ENCODE assay signal across 1 cellular context in the genomic region with DNA sequence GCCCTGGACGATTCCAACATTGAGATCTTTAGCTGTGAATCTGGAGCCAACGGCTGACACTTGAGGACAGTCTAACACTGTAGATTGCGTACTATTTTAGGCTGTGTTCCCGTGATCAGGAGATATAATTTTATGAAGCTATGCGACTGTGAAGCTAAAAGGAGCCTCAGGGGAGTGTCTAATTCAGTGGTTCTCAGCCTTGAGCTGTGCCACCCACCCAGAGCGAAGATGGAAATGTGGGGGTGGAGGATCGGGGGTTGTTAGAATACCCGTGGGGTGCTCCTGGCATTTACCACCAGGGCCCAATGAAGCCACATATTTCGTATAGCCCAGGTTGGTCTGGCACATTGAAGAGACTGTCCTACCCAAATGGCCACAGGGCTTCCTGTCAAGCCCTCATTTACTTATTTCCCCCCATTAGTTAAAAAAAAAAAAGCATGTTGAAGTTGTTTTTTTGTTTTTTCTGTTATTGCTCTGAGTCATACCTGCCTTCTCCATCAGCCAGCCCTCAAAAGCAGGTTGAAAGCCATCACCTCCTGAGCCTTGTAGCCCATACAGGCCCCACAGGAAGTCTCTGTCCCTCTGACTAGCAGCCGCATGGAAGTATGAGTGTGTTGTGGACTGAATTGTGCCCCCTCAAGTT.
TF ChIP-seq lines count a peak whose summit lies in the region.

No MANE protein-coding gene starts in this region.

TF ChIP-seq in GM23338, 12 proteins besides CTCF, POLR2A, EP300 and RAD21 (continued from another document):
- TF ChIP-seq, protein P1, sequence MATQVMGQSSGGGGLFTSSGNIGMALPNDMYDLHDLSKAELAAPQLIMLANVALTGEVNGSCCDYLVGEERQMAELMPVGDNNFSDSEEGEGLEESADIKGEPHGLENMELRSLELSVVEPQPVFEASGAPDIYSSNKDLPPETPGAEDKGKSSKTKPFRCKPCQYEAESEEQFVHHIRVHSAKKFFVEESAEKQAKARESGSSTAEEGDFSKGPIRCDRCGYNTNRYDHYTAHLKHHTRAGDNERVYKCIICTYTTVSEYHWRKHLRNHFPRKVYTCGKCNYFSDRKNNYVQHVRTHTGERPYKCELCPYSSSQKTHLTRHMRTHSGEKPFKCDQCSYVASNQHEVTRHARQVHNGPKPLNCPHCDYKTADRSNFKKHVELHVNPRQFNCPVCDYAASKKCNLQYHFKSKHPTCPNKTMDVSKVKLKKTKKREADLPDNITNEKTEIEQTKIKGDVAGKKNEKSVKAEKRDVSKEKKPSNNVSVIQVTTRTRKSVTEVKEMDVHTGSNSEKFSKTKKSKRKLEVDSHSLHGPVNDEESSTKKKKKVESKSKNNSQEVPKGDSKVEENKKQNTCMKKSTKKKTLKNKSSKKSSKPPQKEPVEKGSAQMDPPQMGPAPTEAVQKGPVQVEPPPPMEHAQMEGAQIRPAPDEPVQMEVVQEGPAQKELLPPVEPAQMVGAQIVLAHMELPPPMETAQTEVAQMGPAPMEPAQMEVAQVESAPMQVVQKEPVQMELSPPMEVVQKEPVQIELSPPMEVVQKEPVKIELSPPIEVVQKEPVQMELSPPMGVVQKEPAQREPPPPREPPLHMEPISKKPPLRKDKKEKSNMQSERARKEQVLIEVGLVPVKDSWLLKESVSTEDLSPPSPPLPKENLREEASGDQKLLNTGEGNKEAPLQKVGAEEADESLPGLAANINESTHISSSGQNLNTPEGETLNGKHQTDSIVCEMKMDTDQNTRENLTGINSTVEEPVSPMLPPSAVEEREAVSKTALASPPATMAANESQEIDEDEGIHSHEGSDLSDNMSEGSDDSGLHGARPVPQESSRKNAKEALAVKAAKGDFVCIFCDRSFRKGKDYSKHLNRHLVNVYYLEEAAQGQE (IDR thresholded peaks at IDR 0.05; ENCODE audit: unreplicated experiment), result no peak
- TF ChIP-seq NANOG (IDR thresholded peaks at IDR 0.05; ENCODE audit: borderline replicate concordance) (no peak), EZH2 (IDR thresholded peaks at IDR 0.05; ENCODE audit: low read depth, unreplicated experiment) (no peak), JUNB (IDR thresholded peaks at IDR 0.05; ENCODE audit: unreplicated experiment) (no peak)
- TF ChIP-seq, protein P2, sequence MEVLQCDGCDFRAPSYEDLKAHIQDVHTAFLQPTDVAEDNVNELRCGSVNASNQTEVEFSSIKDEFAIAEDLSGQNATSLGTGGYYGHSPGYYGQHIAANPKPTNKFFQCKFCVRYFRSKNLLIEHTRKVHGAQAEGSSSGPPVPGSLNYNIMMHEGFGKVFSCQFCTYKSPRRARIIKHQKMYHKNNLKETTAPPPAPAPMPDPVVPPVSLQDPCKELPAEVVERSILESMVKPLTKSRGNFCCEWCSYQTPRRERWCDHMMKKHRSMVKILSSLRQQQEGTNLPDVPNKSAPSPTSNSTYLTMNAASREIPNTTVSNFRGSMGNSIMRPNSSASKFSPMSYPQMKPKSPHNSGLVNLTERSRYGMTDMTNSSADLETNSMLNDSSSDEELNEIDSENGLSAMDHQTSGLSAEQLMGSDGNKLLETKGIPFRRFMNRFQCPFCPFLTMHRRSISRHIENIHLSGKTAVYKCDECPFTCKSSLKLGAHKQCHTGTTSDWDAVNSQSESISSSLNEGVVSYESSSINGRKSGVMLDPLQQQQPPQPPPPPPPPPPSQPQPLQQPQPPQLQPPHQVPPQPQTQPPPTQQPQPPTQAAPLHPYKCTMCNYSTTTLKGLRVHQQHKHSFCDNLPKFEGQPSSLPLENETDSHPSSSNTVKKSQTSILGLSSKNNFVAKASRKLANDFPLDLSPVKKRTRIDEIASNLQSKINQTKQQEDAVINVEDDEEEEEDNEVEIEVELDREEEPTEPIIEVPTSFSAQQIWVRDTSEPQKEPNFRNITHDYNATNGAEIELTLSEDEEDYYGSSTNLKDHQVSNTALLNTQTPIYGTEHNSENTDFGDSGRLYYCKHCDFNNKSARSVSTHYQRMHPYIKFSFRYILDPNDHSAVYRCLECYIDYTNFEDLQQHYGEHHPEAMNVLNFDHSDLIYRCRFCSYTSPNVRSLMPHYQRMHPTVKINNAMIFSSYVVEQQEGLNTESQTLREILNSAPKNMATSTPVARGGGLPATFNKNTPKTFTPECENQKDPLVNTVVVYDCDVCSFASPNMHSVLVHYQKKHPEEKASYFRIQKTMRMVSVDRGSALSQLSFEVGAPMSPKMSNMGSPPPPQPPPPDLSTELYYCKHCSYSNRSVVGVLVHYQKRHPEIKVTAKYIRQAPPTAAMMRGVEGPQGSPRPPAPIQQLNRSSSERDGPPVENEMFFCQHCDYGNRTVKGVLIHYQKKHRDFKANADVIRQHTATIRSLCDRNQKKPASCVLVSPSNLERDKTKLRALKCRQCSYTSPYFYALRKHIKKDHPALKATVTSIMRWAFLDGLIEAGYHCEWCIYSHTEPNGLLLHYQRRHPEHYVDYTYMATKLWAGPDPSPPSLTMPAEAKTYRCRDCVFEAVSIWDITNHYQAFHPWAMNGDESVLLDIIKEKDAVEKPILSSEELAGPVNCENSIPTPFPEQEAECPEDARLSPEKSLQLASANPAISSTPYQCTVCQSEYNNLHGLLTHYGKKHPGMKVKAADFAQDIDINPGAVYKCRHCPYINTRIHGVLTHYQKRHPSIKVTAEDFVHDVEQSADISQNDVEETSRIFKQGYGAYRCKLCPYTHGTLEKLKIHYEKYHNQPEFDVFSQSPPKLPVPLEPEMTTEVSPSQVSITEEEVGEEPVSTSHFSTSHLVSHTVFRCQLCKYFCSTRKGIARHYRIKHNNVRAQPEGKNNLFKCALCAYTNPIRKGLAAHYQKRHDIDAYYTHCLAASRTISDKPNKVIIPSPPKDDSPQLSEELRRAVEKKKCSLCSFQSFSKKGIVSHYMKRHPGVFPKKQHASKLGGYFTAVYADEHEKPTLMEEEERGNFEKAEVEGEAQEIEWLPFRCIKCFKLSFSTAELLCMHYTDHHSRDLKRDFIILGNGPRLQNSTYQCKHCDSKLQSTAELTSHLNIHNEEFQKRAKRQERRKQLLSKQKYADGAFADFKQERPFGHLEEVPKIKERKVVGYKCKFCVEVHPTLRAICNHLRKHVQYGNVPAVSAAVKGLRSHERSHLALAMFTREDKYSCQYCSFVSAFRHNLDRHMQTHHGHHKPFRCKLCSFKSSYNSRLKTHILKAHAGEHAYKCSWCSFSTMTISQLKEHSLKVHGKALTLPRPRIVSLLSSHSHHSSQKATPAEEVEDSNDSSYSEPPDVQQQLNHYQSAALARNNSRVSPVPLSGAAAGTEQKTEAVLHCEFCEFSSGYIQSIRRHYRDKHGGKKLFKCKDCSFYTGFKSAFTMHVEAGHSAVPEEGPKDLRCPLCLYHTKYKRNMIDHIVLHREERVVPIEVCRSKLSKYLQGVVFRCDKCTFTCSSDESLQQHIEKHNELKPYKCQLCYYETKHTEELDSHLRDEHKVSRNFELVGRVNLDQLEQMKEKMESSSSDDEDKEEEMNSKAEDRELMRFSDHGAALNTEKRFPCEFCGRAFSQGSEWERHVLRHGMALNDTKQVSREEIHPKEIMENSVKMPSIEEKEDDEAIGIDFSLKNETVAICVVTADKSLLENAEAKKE (CRISPR knock-in tag; IDR thresholded peaks at IDR 0.05), result no peak
TF ChIP-seq in GM23338: peak in this region for 0.
